ENCODE assay signal across 8 cellular contexts in genomic region chr12:43957732-43958131, GRCh38.
DNase-seq lines count a peak whose midpoint lies in the region; ATAC-seq and TF ChIP-seq lines count a peak whose summit lies in the region.

No MANE protein-coding gene starts in this region.

- intact Hi-C loops in mucosa of descending colon (cut with DNase I, micrococcal nuclease) (no loop called here), vagina (cut with DNase I) (no loop called here)

- DNase-seq in stimulated activated CD4-positive, alpha-beta T cell treated with anti-CD3 and anti-CD28 coated beads, Interleukin-4, amount 100 ng/mL, for 24 hours = peak; percentile 7
- DNase-seq in stimulated activated CD4-positive, alpha-beta T cell treated with anti-CD3 and anti-CD28 coated beads, Interleukin-4, amount 100 ng/mL, for 4 hours = no peak
- DNase-seq in HuH-7 (ENCODE audit: low spot score) (peak; percentile 43), RPMI8226 (peak; percentile 43), endothelial cell (ENCODE audit: low spot score) (peak; percentile 41), mucosa of descending colon (peak in 1 of 3 donors; percentile 12), vagina (ENCODE audit: extremely low spot score in 2 of 2) (no peak)

- no peak overlapping the region for H3K27ac ChIP-seq in vagina

- H3K36me3 ChIP-seq in mucosa of descending colon (ENCODE audit: low read depth) = no peaks in the 10 kb centered on the region
- no peaks in the 10 kb centered on the region for H3K36me3 ChIP-seq in vagina

- H3K9me3 Mint-ChIP-seq in endothelial cell (ENCODE audit: unreplicated experiment) = no peaks in the 10 kb centered on the region

- H3K27me3 ChIP-seq in vagina = no peaks in the 10 kb centered on the region

- TF ChIP-seq CTCF in endothelial cell (IDR thresholded peaks at IDR 0.05; ENCODE audit: unreplicated experiment) (no peak), mucosa of descending colon (IDR thresholded peaks at IDR 0.05) (no peak), vagina (IDR thresholded peaks at IDR 0.05) (peak in 1 of 3 experiments; percentile 40)

- H3K9me3 ChIP-seq in mucosa of descending colon = no peaks in the 10 kb centered on the region
- H3K9me3 ChIP-seq in vagina = no peaks in the 10 kb centered on the region

- H3K4me1 Mint-ChIP-seq in endothelial cell (ENCODE audit: unreplicated experiment) = peaks cover 5% of the 10 kb centered on the region

- peak; percentile 99 for ATAC-seq in GM21786 (IDR thresholded peaks at IDR 0.05; ENCODE audit: unreplicated experiment)
- ATAC-seq in mucosa of descending colon = peak; percentile 34

- no peak overlapping the region for H3K4me3 Mint-ChIP-seq in endothelial cell (ENCODE audit: unreplicated experiment)

- H3K4me1 ChIP-seq in mucosa of descending colon (ENCODE audit: low read depth) = no peaks in the 10 kb centered on the region
- no peaks in the 10 kb centered on the region for H3K4me1 ChIP-seq in vagina

- H3K27me3 Mint-ChIP-seq in endothelial cell (ENCODE audit: unreplicated experiment) = peaks cover 3% of the 10 kb centered on the region

- H3K4me3 ChIP-seq in mucosa of descending colon (no peak overlapping the region), vagina (no peak overlapping the region)

- H3K36me3 Mint-ChIP-seq in endothelial cell (ENCODE audit: low read depth, unreplicated experiment) = no peaks in the 10 kb centered on the region

- TF ChIP-seq POLR2A in vagina (IDR thresholded peaks at IDR 0.05) = no peak

- no peak overlapping the region for H3K27ac Mint-ChIP-seq in endothelial cell (ENCODE audit: unreplicated experiment)

Comparison
In these comparisons a context has a peak if more than half of its experiments do, and no peak if none do; other contexts are left out.
1. DNase-seq: peak in stimulated activated CD4-positive, alpha-beta T cell treated with anti-CD3 and anti-CD28 coated beads, Interleukin-4, amount 100 ng/mL, for 24 hours (single experiment), HuH-7 (single experiment), RPMI8226 (single experiment) and endothelial cell (single experiment); none in stimulated activated CD4-positive, alpha-beta T cell treated with anti-CD3 and anti-CD28 coated beads, Interleukin-4, amount 100 ng/mL, for 4 hours (0 of 2) and vagina (0 of 2).